16 cellular contexts compared by ENCODE assay signal in the genomic region with DNA sequence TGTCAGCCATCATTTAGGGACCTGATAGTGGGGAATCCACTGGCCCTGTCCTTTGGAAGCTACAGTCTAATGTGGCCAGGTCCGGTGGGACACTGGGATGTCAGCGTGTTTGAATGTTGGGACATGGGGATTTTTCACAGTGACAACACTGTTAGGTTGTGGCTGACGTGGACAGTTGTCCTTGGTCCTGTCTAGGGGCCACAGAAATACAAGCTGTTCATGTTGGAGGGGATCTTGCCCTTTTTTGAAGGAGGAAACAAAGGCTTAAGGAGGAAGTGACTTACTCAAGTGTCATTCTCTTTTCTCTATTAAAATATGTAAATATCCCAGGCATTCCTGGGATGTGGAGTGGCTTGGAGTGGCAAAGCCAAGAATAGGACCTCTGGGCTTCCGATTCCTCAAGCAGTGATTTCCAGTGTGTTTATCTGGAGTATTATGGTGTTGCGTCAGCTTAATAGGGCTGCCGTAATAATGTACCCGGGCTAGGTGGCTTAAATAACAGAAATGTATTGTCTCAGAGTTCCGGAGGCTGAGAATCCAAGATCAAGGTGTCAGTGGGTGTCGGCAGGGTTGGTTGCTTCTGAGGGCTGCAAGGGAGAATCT. TPM values are rescaled to one million over a fixed set of nuclear protein-coding genes. Genes with fewer than 3 reads are reported as not detected.
"Had no signal": no experiment of that assay in that cellular context is flagged by ENCODE, and none has a peak within 500 bp of the region (broad histone marks: within the 10 kb centered on the region; RNA-seq: fewer than 3 reads in every experiment).

No MANE protein-coding gene starts in this region.

- DNase-seq: activated CD4-positive, alpha-beta T cell treated with anti-CD3 and anti-CD28 coated beads for 4 hours; activated naive CD4-positive, alpha-beta T cell treated with anti-CD3 and anti-CD28 coated beads for 36 hours; caudate nucleus; colonic mucosa; effector memory CD4-positive, alpha-beta T cell; kidney; left ventricle myocardium superior; naive thymus-derived CD4-positive, alpha-beta T cell; stimulated activated CD4-positive, alpha-beta T cell treated with anti-CD3 and anti-CD28 coated beads, Interleukin-4, amount 100 ng/mL, for 4 hours; stimulated activated naive CD8-positive, alpha-beta T cell treated with anti-CD3 and anti-CD28 coated beads, Interleukin-15, amount 100 ng/mL, for 72 hours; SW 1271; testis; WERI-Rb-1 had no signal

- ATAC-seq: gastroesophageal sphincter; left ventricle myocardium superior; naive thymus-derived CD4-positive, alpha-beta T cell; stimulated activated naive CD8-positive, alpha-beta T cell treated with anti-CD3 and anti-CD28 coated beads, Interleukin-15, amount 100 ng/mL, for 72 hours had no signal

- H3K9me3 ChIP-seq: colonic mucosa, neutrophil, testis had no signal

- H3K27ac ChIP-seq: colonic mucosa, gastroesophageal sphincter, neutrophil, testis, WERI-Rb-1 had no signal

- H3K4me1 ChIP-seq: colonic mucosa, gastroesophageal sphincter, testis had no signal

- H3K36me3 ChIP-seq: colonic mucosa, gastroesophageal sphincter, neutrophil, WERI-Rb-1 had no signal

- FAIRE-seq: kidney had no signal

- H3K4me3 ChIP-seq: colonic mucosa, gastroesophageal sphincter, testis had no signal

- H3K27me3 ChIP-seq: testis had no signal

RNA-seq across cellular contexts. Expression of gene ACOXL, which starts 8.5 kb away (rescaled TPM):
- total RNA-seq: activated naive CD4-positive, alpha-beta T cell treated with anti-CD3 and anti-CD28 coated beads for 36 hours; gastroesophageal sphincter; skeletal muscle tissue had no signal
- polyA plus RNA-seq: naive thymus-derived CD4-positive, alpha-beta T cell had no signal
